ENCODE assay signal across 8 cellular contexts in genomic region chr12:116319851-116320621, GRCh38. TPM values are rescaled to one million over a fixed set of nuclear protein-coding genes. Genes with fewer than 3 reads are reported as not detected.
DNase-seq lines count a peak whose midpoint lies in the region; ATAC-seq, FAIRE-seq and TF ChIP-seq lines count a peak whose summit lies in the region.

No MANE protein-coding gene starts in this region.

- TF ChIP-seq POLR2A in H54 (IDR thresholded peaks at IDR 0.05; ENCODE audit: low read depth, low read length), result no peak

- H3K27ac Mint-ChIP-seq in T-helper 2 cell treated with Interferon-gamma antibody and Interleukin-4, amounts not matched to agents 5 μg/mL and 100 μg/mL, for 36 hours, result peak overlapping the region; percentile 50

- H3K9me3 Mint-ChIP-seq in T-helper 2 cell treated with Interferon-gamma antibody and Interleukin-4, amounts not matched to agents 5 μg/mL and 100 μg/mL, for 36 hours, result no peaks in the 10 kb centered on the region

- ATAC-seq in esophagus mucosa (peak; percentile 52), GM19035 (IDR thresholded peaks at IDR 0.05; ENCODE audit: unreplicated experiment) (no peak)

- peaks cover 41% of the 10 kb centered on the region for H3K4me1 Mint-ChIP-seq in T-helper 2 cell treated with Interferon-gamma antibody and Interleukin-4, amounts not matched to agents 5 μg/mL and 100 μg/mL, for 36 hours (ENCODE audit: low read depth)

- TF ChIP-seq CTCF in GM20000 (IDR thresholded peaks at IDR 0.05; ENCODE audit: extremely low read depth, missing control alignments), result no peak

- no peaks in the 10 kb centered on the region for H3K27me3 Mint-ChIP-seq in T-helper 2 cell treated with Interferon-gamma antibody and Interleukin-4, amounts not matched to agents 5 μg/mL and 100 μg/mL, for 36 hours (ENCODE audit: low read depth)

- no peak for FAIRE-seq in H54 (lab: Jason Lieb, UNC)

- H3K4me3 Mint-ChIP-seq in T-helper 2 cell treated with Interferon-gamma antibody and Interleukin-4, amounts not matched to agents 5 μg/mL and 100 μg/mL, for 36 hours, result peak overlapping the region; percentile 64

- peak; percentile 22 for DNase-seq in H54 (ENCODE audit: insufficient read length, low spot score)
- peak; percentile 62 for DNase-seq in T-helper 2 cell treated with Interferon-gamma antibody and Interleukin-4, amounts not matched to agents 5 μg/mL and 100 μg/mL, for 36 hours (ENCODE audit: low spot score)
- peak; percentile 78 for DNase-seq in pons (ENCODE audit: low spot score)
- no peak for DNase-seq in NCI-H187 treated with DMSO at 0.1 percent for 48 hours (lab: John Stamatoyannopoulos, UW)
- DNase-seq in GM20000 (ENCODE audit: low spot score), result no peak
- no peak for DNase-seq in kidney tubule cell (ENCODE audit: low spot score)

- H3K36me3 Mint-ChIP-seq in T-helper 2 cell treated with Interferon-gamma antibody and Interleukin-4, amounts not matched to agents 5 μg/mL and 100 μg/mL, for 36 hours (ENCODE audit: low read depth), result no peaks in the 10 kb centered on the region

RNA-seq across cellular contexts. Expression of gene MED13L, which starts 42.5 kb away (rescaled TPM):
- total RNA-seq in esophagus mucosa, result 69.3 TPM

Comparison
In these comparisons a context has a peak if more than half of its experiments do, and no peak if none do; other contexts are left out.
1. DNase-seq: peak in H54 (single experiment), T-helper 2 cell treated with Interferon-gamma antibody and Interleukin-4, amounts not matched to agents 5 μg/mL and 100 μg/mL, for 36 hours (single experiment) and pons (single experiment); none in NCI-H187 treated with DMSO at 0.1 percent for 48 hours (single experiment), GM20000 (single experiment) and kidney tubule cell (single experiment).